Comparison of ENCODE assay signal across 8 cellular contexts in the genomic region with DNA sequence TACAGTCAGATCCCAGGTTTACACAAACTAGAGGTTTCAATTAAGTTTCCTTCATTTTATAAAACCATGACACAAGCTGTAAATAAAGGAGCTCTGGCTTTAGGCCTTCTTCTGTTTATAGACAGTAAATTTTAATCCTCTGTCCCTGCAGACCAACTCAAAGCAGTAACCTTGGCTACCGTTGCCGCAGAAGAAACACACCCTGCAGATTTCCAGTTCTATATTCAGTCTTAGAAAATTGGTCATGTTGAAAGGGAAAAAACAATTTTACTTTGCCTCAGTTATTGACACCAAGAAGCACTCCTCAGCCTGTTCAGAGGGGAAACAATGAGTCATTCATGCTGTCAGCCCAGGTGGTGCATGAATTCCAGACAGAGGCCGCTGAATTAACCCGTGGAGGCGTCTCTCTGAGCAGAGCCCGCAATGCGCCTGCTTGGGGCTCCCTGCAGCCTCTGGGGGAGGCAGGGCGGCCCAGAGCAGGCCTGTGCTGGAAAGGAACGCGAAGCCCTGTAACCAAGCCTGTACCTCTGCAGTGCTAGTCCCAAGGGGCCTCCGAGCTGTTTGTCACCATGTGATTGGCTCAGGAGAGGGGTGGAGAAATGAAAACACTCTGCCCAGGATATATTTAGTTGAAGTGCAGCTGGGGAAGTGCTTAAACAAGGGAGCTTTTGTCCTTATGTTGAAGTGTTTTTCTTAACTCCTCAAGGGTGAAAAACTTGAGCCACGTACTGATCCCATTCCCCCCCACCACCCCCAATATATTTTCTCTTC.
A peak's percentile ranks its signal among the peaks of the same experiment; 100 is the strongest.
DNase-seq lines count a peak whose midpoint lies in the region; ATAC-seq and TF ChIP-seq lines count a peak whose summit lies in the region.

No MANE protein-coding gene starts in this region.

- DNase-seq in AG10803 (ENCODE audit: low read depth) (peak; percentile 91), NCI-H446 treated with DMSO at 0.1 percent for 48 hours (lab: John Stamatoyannopoulos, UW) (peak; percentile 95), cerebellar nuclear complex (lab: John Stamatoyannopoulos, UW) (peak; percentile 50 to 89), kidney tubule cell (ENCODE audit: low spot score) (peak; percentile 97)
- DNase-seq in activated CD4-positive, CD25-positive, alpha-beta regulatory T cell treated with anti-CD3 and anti-CD28 coated beads, Interleukin-2, amount 50 U/mL, for 72 hours: peak; percentile 78
- DNase-seq in stimulated activated CD4-positive, alpha-beta T cell treated with anti-CD3 and anti-CD28 coated beads, Interleukin-1b, Interleukin-23, amount 100 ng/mL, for 24 hours (ENCODE audit: low read depth in 4 of 4, low spot score in 1 of 4): peak; percentile 59 to 84 (median 69)

- TF ChIP-seq POLR2A in GM19099 (IDR thresholded peaks at IDR 0.05; ENCODE audit: extremely low read depth, insufficient read length, low read depth): peak; percentile 94

- TF ChIP-seq CTCF in AG10803 (conservative IDR thresholded peaks at IDR 0.05; ENCODE audit: low read length): no peak

- peak overlapping the region; percentile 10 for H3K4me3 ChIP-seq in AG10803 (ENCODE audit: low read length)

- peak; percentile 96 for ATAC-seq in HG03378 (IDR thresholded peaks at IDR 0.05; ENCODE audit: unreplicated experiment)

Comparison
In these comparisons a context has a peak if more than half of its experiments do, and no peak if none do; other contexts are left out.
1. Peak in every context shown above with its lines: DNase-seq, ATAC-seq and H3K4me3 ChIP-seq.